Comparison of ENCODE assay signal across 20 cellular contexts in genomic region chr1:169874229-169874628, GRCh38. TPM values are rescaled to one million over a fixed set of nuclear protein-coding genes. Genes with fewer than 3 reads are reported as not detected.
DNase-seq lines count a peak whose midpoint lies in the region; ATAC-seq and TF ChIP-seq lines count a peak whose summit lies in the region.
"Had no signal": no experiment of that assay in that cellular context is flagged by ENCODE, and none has a peak within 500 bp of the region (broad histone marks: within the 10 kb centered on the region; RNA-seq: fewer than 3 reads in every experiment).

No MANE protein-coding gene starts in this region.

- no peaks in the 10 kb centered on the region for H3K27me3 ChIP-seq in breast epithelium
- H3K27me3 ChIP-seq: tibial nerve had no signal

- peaks cover 8% of the 10 kb centered on the region for H3K4me1 Mint-ChIP-seq in MCF 10A (ENCODE audit: insufficient read depth, unreplicated experiment)
- H3K4me1 Mint-ChIP-seq: nephron progenitor cell had no signal

- no peaks in the 10 kb centered on the region for H3K9me3 ChIP-seq in breast epithelium
- H3K9me3 ChIP-seq: tibial nerve had no signal

- no peak for TF ChIP-seq POLR2A in breast epithelium (IDR thresholded peaks at IDR 0.05)

- H3K36me3 ChIP-seq in breast epithelium, result no peaks in the 10 kb centered on the region

- H3K4me3 ChIP-seq in breast epithelium, result no peak overlapping the region
- H3K4me3 ChIP-seq: tibial nerve had no signal

- no peaks in the 10 kb centered on the region for H3K4me1 ChIP-seq in breast epithelium
- H3K4me1 ChIP-seq: tibial nerve had no signal

- no peak overlapping the region for H3K27ac ChIP-seq in breast epithelium
- H3K27ac ChIP-seq: tibial nerve had no signal

- H3K4me3 Mint-ChIP-seq in MCF 10A (ENCODE audit: unreplicated experiment), result no peak overlapping the region
- H3K4me3 Mint-ChIP-seq: activated CD8-positive, alpha-beta memory T cell treated with anti-CD3 and anti-CD28 coated beads, Interleukin-2, amount 10 ng/mL, durations not matched to agents 7 days and 5 days; activated naive CD8-positive, alpha-beta T cell treated with anti-CD3 and anti-CD28 coated beads, Interleukin-2, amount 10 ng/mL, durations not matched to agents 7 days and 5 days; dendritic cell treated with granulocyte-macrophage colony-stimulating factor and Interleukin-4, amounts not matched to agents 40 ng/mL and 50 ng/mL, for 4 days; nephron progenitor cell had no signal

- BruUV-seq in MCF 10A (replicated peaks; lab: Mats Ljungman, UMichigan), result no TSS peak

- POLR2A ChIA-PET in MCF 10A (lab: Yijun Ruan, JAX), result interaction anchor here (0.7 kb wide), 1 partner anchor 65 kb away, joined by 3 read pairs; no protein-coding TSS in a partner anchor

- no peaks in the 10 kb centered on the region for H3K27me3 Mint-ChIP-seq in MCF 10A (ENCODE audit: insufficient read depth, unreplicated experiment)
- H3K27me3 Mint-ChIP-seq: activated CD8-positive, alpha-beta memory T cell treated with anti-CD3 and anti-CD28 coated beads, Interleukin-2, amount 10 ng/mL, durations not matched to agents 7 days and 5 days; activated naive CD8-positive, alpha-beta T cell treated with anti-CD3 and anti-CD28 coated beads, Interleukin-2, amount 10 ng/mL, durations not matched to agents 7 days and 5 days; dendritic cell treated with granulocyte-macrophage colony-stimulating factor and Interleukin-4, amounts not matched to agents 40 ng/mL and 50 ng/mL, for 4 days had no signal

- H3K36me3 Mint-ChIP-seq in MCF 10A (ENCODE audit: insufficient read depth, unreplicated experiment), result peaks cover 85% of the 10 kb centered on the region

- no peaks in the 10 kb centered on the region for H3K9me3 Mint-ChIP-seq in MCF 10A (ENCODE audit: unreplicated experiment)

- TF ChIP-seq CTCF in MCF 10A (IDR thresholded peaks at IDR 0.05; ENCODE audit: unreplicated experiment) (no peak), breast epithelium (IDR thresholded peaks at IDR 0.05) (no peak)

- intact Hi-C loops in MCF 10A (cut with micrococcal nuclease) (no loop called here), breast epithelium (cut with DNase I; ENCODE audit: low total_unique reads) (no loop called here)

- no peak for DNase-seq in MCF 10A (ENCODE audit: unreplicated experiment)
- DNase-seq in breast epithelium (ENCODE audit: low spot score in 2 of 2), result no peak
- DNase-seq in amniotic epithelial cell (ENCODE audit: low read depth), result peak; percentile 83
- peak; percentile 45 for DNase-seq in hepatic stellate cell (ENCODE audit: low spot score)
- DNase-seq in OCI-M1 (lab: John Stamatoyannopoulos, UW), result no peak
- no peak for DNase-seq in islet precursor cell
- no peak for DNase-seq in NCI-H1436 treated with DMSO at 0.1 percent for 48 hours (lab: John Stamatoyannopoulos, UW)
- DNase-seq: activated CD8-positive, alpha-beta memory T cell treated with anti-CD3 and anti-CD28 coated beads, Interleukin-2, amount 10 ng/mL, durations not matched to agents 7 days and 5 days; activated naive CD8-positive, alpha-beta T cell treated with anti-CD3 and anti-CD28 coated beads, Interleukin-2, amount 10 ng/mL, durations not matched to agents 7 days and 5 days; DMS79 treated with DMSO at 0.1 percent for 48 hours; H7; left colon; NCI-H187 treated with DMSO at 0.1 percent for 48 hours; NCI-H748 treated with DMSO at 0.1 percent for 48 hours; nephron progenitor cell; stimulated activated CD4-positive, alpha-beta T cell treated with anti-CD3 and anti-CD28 coated beads, Interleukin-12 subunit alpha, Interleukin-12 subunit beta, amount 100 ng/mL, for 4 hours had no signal

- CTCF ChIA-PET in MCF 10A (lab: Yijun Ruan, JAX), result interaction anchor here (0.8 kb wide), 1 partner anchor 10 kb away, joined by 5 read pairs; no protein-coding TSS in a partner anchor

- no peak for ATAC-seq in HG03460 (IDR thresholded peaks at IDR 0.05; ENCODE audit: unreplicated experiment)
- ATAC-seq: activated CD8-positive, alpha-beta memory T cell treated with anti-CD3 and anti-CD28 coated beads, Interleukin-2, amount 10 ng/mL, durations not matched to agents 7 days and 5 days; left colon; Right ventricle myocardium inferior had no signal

- peak overlapping the region; percentile 36 for H3K27ac Mint-ChIP-seq in MCF 10A (ENCODE audit: low read depth, unreplicated experiment)
- H3K27ac Mint-ChIP-seq: activated CD8-positive, alpha-beta memory T cell treated with anti-CD3 and anti-CD28 coated beads, Interleukin-2, amount 10 ng/mL, durations not matched to agents 7 days and 5 days; activated naive CD8-positive, alpha-beta T cell treated with anti-CD3 and anti-CD28 coated beads, Interleukin-2, amount 10 ng/mL, durations not matched to agents 7 days and 5 days; dendritic cell treated with granulocyte-macrophage colony-stimulating factor and Interleukin-4, amounts not matched to agents 40 ng/mL and 50 ng/mL, for 4 days; nephron progenitor cell had no signal

RNA-seq across cellular contexts. Expression of gene SCYL3, which starts 19.5 kb away (rescaled TPM):
- 7.4 and 9.3 TPM in 2 replicates for total RNA-seq in MCF 10A (2022)
- 10 to 100 TPM in 2 of 3 donors, 1 to 10 TPM in 1; 9.1 to 33.7 (median 17.4) TPM for total RNA-seq in breast epithelium

Comparison
In these comparisons a context has a peak if more than half of its experiments do, and no peak if none do; other contexts are left out.
1. DNase-seq: peak in amniotic epithelial cell (single experiment) and hepatic stellate cell (single experiment); none in MCF 10A (single experiment), breast epithelium (0 of 2), OCI-M1 (single experiment), islet precursor cell (single experiment) and NCI-H1436 treated with DMSO at 0.1 percent for 48 hours (single experiment).